In the genomic region with DNA sequence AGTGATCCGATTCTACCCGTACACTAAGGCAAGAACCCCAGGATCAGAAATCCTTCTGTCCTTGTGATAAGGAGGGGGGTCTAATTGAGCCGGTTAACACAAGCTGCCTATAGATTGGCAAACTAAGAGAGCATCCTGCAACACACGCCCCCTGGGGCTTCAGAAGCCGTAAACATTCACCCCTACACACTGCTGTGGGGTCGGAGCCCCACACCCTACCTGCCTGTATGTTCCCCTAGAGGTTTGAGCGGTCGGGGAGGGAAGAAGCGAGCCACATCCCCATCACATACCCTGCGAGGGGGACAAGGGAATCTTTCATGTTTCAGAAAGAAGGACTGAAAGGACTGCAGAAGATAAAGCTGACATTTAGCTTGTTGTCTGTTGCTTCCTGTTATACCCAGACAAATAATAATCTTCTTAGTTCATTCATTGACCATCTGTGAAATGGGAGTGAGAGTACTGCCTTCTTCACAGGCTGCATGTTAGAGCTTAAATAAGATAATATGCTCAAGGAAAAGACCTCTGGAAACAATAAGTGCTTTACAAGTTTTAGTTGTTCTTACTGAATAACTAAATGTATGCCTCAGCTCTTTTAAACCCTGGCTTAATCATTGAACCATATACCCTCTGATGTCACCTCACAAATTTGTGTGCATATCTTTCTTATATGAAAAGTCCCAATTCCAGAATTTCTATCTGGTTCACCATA, we compare ENCODE assay signal across 17 cellular contexts.
A peak's percentile ranks its signal among the peaks of the same experiment; 100 is the strongest.
DNase-seq lines count a peak whose midpoint lies in the region; ATAC-seq and TF ChIP-seq lines count a peak whose summit lies in the region.
"Had no signal": no experiment of that assay in that cellular context is flagged by ENCODE, and none has a peak within 500 bp of the region (broad histone marks: within the 10 kb centered on the region; RNA-seq: fewer than 3 reads in every experiment).

No MANE protein-coding gene starts in this region.

- no peak for TF ChIP-seq POLR2A in GM18505 (IDR thresholded peaks at IDR 0.05; ENCODE audit: borderline replicate concordance, extremely low read depth, insufficient read depth, insufficient read length)

- H2BK12ac ChIP-seq in mesenchymal stem cell (ENCODE audit: low read length in 2 of 2) = peak overlapping the region in 1 of 2 experiments; percentile 54

- no peaks in the 10 kb centered on the region for H3K79me2 ChIP-seq in KMS-11 (ENCODE audit: insufficient read depth, low read depth)

- no peak overlapping the region for H4K8ac ChIP-seq in mesenchymal stem cell (ENCODE audit: low read length)

- H3K14ac ChIP-seq in mesenchymal stem cell (ENCODE audit: low read length in 2 of 2) = no peak overlapping the region

- H3K4me3 ChIP-seq in KMS-11 (IDR thresholded peaks at IDR 0.05; ENCODE audit: insufficient read depth, low read depth, low read length) = no peak overlapping the region
- H3K4me3 ChIP-seq in mesenchymal stem cell (ENCODE audit: insufficient read depth in 1 of 2, low read depth in 1 of 2, low read length in 2 of 2) = no peak overlapping the region
- H3K4me3 ChIP-seq: gastroesophageal sphincter had no signal

- peak overlapping the region; percentile 69 for H2BK5ac ChIP-seq in mesenchymal stem cell (ENCODE audit: low read depth, low read length, poor library complexity, severe bottlenecking)

- H3K4ac ChIP-seq in mesenchymal stem cell (ENCODE audit: low read depth in 1 of 2, low read length in 2 of 2) = peak overlapping the region in 1 of 2 experiments; percentile 73

- no peak overlapping the region for H3K27ac ChIP-seq in KMS-11
- peak overlapping the region; percentile 99 for H3K27ac ChIP-seq in mesenchymal stem cell (ENCODE audit: low read length, poor library complexity, severe bottlenecking)
- H3K27ac ChIP-seq: gastroesophageal sphincter, pancreas had no signal

- H3K9me3 ChIP-seq in mesenchymal stem cell (ENCODE audit: control insufficient read depth, low read length) = no peaks in the 10 kb centered on the region
- H3K9me3 ChIP-seq: gastroesophageal sphincter, pancreas had no signal

- TF ChIP-seq CTCF in KMS-11 (conservative IDR thresholded peaks at IDR 0.05; ENCODE audit: low read depth, low read length) = no peak

- peak overlapping the region in 1 of 2 experiments; percentile 28 for H3K18ac ChIP-seq in mesenchymal stem cell (ENCODE audit: low read depth in 1 of 2, low read length in 2 of 2)

- H3K27me3 ChIP-seq in KMS-11 (ENCODE audit: insufficient read depth, low read depth) (no peaks in the 10 kb centered on the region), mesenchymal stem cell (ENCODE audit: control insufficient read depth in 1 of 2, insufficient read depth in 1 of 2, low read length in 2 of 2) (no peaks in the 10 kb centered on the region)
- H3K27me3 ChIP-seq: gastroesophageal sphincter, pancreas had no signal

- no peak overlapping the region for H2BK120ac ChIP-seq in mesenchymal stem cell (ENCODE audit: low read depth, low read length)

- H3K4me2 ChIP-seq in KMS-11 (no peak overlapping the region), mesenchymal stem cell (ENCODE audit: low read length, poor library complexity, severe bottlenecking) (peak overlapping the region; percentile 5)

- H3K36me3 ChIP-seq in KMS-11 (ENCODE audit: insufficient read depth) (no peaks in the 10 kb centered on the region), mesenchymal stem cell (ENCODE audit: control insufficient read depth in 1 of 2, insufficient read depth in 2 of 2, low read depth in 1 of 2, low read length in 2 of 2) (no peaks in the 10 kb centered on the region)
- H3K36me3 ChIP-seq: gastroesophageal sphincter, pancreas had no signal

- H4K20me1 ChIP-seq in KMS-11 (ENCODE audit: insufficient read depth) = no peaks in the 10 kb centered on the region

- peak overlapping the region; percentile 45 for H2AK5ac ChIP-seq in mesenchymal stem cell (ENCODE audit: low read length, severe bottlenecking)

- H4K91ac ChIP-seq in mesenchymal stem cell (ENCODE audit: low read length) = no peak overlapping the region

- WGBS in mesenchymal stem cell = 72% methylated on average over 6 of the region's 10 CpGs

- no peak overlapping the region for H2BK15ac ChIP-seq in mesenchymal stem cell (ENCODE audit: low read depth, poor library complexity, severe bottlenecking)

- no peak for DNase-seq in mesenchymal stem cell
- no peak for DNase-seq in GM19240 (ENCODE audit: insufficient read length, low spot score)
- DNase-seq in DMS153 (lab: John Stamatoyannopoulos, UW) = no peak
- DNase-seq in left lobe of liver (ENCODE audit: low spot score) = no peak
- no peak for DNase-seq in Ammon's horn (ENCODE audit: low spot score)
- DNase-seq: activated CD4-positive, CD25-positive, alpha-beta regulatory T cell; activated CD8-positive, alpha-beta memory T cell treated with anti-CD3 and anti-CD28 coated beads, Interleukin-2, amount 50 U/mL, for 48 hours; central memory CD4-positive, alpha-beta T cell; endodermal cell; NCI-H2029; NCI-H748 treated with DMSO at 0.1 percent for 48 hours; pancreas; small intestine had no signal

- ATAC-seq in GM18505 (IDR thresholded peaks at IDR 0.05; ENCODE audit: unreplicated experiment) (peak; percentile 24), GM21825 (IDR thresholded peaks at IDR 0.05; ENCODE audit: unreplicated experiment) (peak; percentile 35), left lobe of liver (no peak)
- ATAC-seq: gastroesophageal sphincter, pancreas had no signal

- H3K23ac ChIP-seq in mesenchymal stem cell (ENCODE audit: low read length in 2 of 2) = no peak overlapping the region

- no peaks in the 10 kb centered on the region for H3K79me1 ChIP-seq in mesenchymal stem cell (replicated peaks; ENCODE audit: low read length, poor library complexity, severe bottlenecking)

- no peaks in the 10 kb centered on the region for H3K4me1 ChIP-seq in KMS-11 (ENCODE audit: low read depth, poor library complexity, severe bottlenecking)
- peaks cover 11% of the 10 kb centered on the region for H3K4me1 ChIP-seq in mesenchymal stem cell (ENCODE audit: control insufficient read depth, insufficient read depth, low read depth, low read length)

- H2AFZ ChIP-seq in KMS-11 (ENCODE audit: low read depth) = peak overlapping the region; percentile 51; the same call in 1 of the 2 replicates
- no peak overlapping the region for H2AFZ ChIP-seq in mesenchymal stem cell (ENCODE audit: low read depth, low read length)

- no peak overlapping the region for H3K9ac ChIP-seq in KMS-11
- H3K9ac ChIP-seq in mesenchymal stem cell (ENCODE audit: low read length) = peak overlapping the region; percentile 47
